In the genomic region with DNA sequence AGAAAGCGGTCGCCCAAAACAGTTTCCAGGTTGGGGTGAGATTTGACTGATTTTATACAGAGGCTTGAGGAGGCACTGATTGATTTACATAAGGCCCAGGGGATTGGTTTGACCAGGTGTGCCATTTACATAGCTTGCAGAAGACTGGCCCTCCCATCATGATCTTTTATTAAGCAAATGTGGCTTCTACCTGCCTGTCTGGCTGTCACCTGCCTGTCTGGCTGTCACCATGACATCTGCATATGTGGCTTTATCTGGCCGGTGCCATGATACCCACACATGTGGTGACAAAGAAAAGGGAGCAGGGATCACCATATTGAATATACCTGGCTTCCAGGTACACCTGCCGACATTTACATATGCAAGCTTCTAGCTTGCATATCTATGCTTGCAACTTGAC, we compare ENCODE assay signal across 1 cellular context.
TF ChIP-seq lines count a peak whose summit lies in the region.

No MANE protein-coding gene starts in this region.

TF ChIP-seq in H1, 55 proteins besides CTCF, POLR2A, EP300 and RAD21 (continued from another document):
- no peak for TF ChIP-seq KDM4A (IDR thresholded peaks at IDR 0.05; ENCODE audit: low read depth, low read length, severe bottlenecking)
- TF ChIP-seq CBX8 (IDR thresholded peaks at IDR 0.05; ENCODE audit: borderline replicate concordance, low read depth, low read length) = no peak
- TF ChIP-seq SIRT6 (IDR thresholded peaks at IDR 0.05; ENCODE audit: low read length) = no peak
- no peak for TF ChIP-seq SP4 (IDR thresholded peaks at IDR 0.05; ENCODE audit: low read length)
- TF ChIP-seq MAFK (IDR thresholded peaks at IDR 0.05; ENCODE audit: low read depth, low read length) = no peak
- TF ChIP-seq ATF2 (IDR thresholded peaks at IDR 0.05; ENCODE audit: low read length) = peak; percentile 44; the same call in 1 of the 2 replicates
- TF ChIP-seq, protein P1, sequence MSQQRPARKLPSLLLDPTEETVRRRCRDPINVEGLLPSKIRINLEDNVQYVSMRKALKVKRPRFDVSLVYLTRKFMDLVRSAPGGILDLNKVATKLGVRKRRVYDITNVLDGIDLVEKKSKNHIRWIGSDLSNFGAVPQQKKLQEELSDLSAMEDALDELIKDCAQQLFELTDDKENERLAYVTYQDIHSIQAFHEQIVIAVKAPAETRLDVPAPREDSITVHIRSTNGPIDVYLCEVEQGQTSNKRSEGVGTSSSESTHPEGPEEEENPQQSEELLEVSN (IDR thresholded peaks at IDR 0.05) = no peak
- no peak for TF ChIP-seq CEBPB (IDR thresholded peaks at IDR 0.05; ENCODE audit: low read depth, low read length)
- no peak for TF ChIP-seq ATF3 (IDR thresholded peaks at IDR 0.05; ENCODE audit: insufficient read depth, low read depth, low read length)
- no peak for TF ChIP-seq JUND (IDR thresholded peaks at IDR 0.05; ENCODE audit: low read length)
- no peak for TF ChIP-seq TAF1 (IDR thresholded peaks at IDR 0.05; ENCODE audit: low read depth, low read length)
- TF ChIP-seq SUZ12 (IDR thresholded peaks at IDR 0.05; ENCODE audit: low read length) = no peak
- no peak for TF ChIP-seq FOSL1 (IDR thresholded peaks at IDR 0.05; ENCODE audit: insufficient read depth, low read depth, low read length)
- no peak for TF ChIP-seq SIX5 (IDR thresholded peaks at IDR 0.05; ENCODE audit: low read depth, low read length)
- TF ChIP-seq EZH2 (IDR thresholded peaks at IDR 0.05; ENCODE audit: low read depth, low read length, severe bottlenecking) = no peak
- TF ChIP-seq TAF7 (optimal IDR thresholded peaks at IDR 0.05; ENCODE audit: borderline replicate concordance, low read depth, low read length) = no peak
- TF ChIP-seq HDAC6 (IDR thresholded peaks at IDR 0.05; ENCODE audit: low read depth, low read length) = no peak
- TF ChIP-seq, protein P2, sequence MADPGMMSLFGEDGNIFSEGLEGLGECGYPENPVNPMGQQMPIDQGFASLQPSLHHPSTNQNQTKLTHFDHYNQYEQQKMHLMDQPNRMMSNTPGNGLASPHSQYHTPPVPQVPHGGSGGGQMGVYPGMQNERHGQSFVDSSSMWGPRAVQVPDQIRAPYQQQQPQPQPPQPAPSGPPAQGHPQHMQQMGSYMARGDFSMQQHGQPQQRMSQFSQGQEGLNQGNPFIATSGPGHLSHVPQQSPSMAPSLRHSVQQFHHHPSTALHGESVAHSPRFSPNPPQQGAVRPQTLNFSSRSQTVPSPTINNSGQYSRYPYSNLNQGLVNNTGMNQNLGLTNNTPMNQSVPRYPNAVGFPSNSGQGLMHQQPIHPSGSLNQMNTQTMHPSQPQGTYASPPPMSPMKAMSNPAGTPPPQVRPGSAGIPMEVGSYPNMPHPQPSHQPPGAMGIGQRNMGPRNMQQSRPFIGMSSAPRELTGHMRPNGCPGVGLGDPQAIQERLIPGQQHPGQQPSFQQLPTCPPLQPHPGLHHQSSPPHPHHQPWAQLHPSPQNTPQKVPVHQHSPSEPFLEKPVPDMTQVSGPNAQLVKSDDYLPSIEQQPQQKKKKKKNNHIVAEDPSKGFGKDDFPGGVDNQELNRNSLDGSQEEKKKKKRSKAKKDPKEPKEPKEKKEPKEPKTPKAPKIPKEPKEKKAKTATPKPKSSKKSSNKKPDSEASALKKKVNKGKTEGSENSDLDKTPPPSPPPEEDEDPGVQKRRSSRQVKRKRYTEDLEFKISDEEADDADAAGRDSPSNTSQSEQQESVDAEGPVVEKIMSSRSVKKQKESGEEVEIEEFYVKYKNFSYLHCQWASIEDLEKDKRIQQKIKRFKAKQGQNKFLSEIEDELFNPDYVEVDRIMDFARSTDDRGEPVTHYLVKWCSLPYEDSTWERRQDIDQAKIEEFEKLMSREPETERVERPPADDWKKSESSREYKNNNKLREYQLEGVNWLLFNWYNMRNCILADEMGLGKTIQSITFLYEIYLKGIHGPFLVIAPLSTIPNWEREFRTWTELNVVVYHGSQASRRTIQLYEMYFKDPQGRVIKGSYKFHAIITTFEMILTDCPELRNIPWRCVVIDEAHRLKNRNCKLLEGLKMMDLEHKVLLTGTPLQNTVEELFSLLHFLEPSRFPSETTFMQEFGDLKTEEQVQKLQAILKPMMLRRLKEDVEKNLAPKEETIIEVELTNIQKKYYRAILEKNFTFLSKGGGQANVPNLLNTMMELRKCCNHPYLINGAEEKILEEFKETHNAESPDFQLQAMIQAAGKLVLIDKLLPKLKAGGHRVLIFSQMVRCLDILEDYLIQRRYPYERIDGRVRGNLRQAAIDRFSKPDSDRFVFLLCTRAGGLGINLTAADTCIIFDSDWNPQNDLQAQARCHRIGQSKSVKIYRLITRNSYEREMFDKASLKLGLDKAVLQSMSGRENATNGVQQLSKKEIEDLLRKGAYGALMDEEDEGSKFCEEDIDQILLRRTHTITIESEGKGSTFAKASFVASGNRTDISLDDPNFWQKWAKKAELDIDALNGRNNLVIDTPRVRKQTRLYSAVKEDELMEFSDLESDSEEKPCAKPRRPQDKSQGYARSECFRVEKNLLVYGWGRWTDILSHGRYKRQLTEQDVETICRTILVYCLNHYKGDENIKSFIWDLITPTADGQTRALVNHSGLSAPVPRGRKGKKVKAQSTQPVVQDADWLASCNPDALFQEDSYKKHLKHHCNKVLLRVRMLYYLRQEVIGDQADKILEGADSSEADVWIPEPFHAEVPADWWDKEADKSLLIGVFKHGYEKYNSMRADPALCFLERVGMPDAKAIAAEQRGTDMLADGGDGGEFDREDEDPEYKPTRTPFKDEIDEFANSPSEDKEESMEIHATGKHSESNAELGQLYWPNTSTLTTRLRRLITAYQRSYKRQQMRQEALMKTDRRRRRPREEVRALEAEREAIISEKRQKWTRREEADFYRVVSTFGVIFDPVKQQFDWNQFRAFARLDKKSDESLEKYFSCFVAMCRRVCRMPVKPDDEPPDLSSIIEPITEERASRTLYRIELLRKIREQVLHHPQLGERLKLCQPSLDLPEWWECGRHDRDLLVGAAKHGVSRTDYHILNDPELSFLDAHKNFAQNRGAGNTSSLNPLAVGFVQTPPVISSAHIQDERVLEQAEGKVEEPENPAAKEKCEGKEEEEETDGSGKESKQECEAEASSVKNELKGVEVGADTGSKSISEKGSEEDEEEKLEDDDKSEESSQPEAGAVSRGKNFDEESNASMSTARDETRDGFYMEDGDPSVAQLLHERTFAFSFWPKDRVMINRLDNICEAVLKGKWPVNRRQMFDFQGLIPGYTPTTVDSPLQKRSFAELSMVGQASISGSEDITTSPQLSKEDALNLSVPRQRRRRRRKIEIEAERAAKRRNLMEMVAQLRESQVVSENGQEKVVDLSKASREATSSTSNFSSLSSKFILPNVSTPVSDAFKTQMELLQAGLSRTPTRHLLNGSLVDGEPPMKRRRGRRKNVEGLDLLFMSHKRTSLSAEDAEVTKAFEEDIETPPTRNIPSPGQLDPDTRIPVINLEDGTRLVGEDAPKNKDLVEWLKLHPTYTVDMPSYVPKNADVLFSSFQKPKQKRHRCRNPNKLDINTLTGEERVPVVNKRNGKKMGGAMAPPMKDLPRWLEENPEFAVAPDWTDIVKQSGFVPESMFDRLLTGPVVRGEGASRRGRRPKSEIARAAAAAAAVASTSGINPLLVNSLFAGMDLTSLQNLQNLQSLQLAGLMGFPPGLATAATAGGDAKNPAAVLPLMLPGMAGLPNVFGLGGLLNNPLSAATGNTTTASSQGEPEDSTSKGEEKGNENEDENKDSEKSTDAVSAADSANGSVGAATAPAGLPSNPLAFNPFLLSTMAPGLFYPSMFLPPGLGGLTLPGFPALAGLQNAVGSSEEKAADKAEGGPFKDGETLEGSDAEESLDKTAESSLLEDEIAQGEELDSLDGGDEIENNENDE (IDR thresholded peaks at IDR 0.05; ENCODE audit: insufficient replicate concordance, low read length) = peak; percentile 13
- TF ChIP-seq CHD2 (IDR thresholded peaks at IDR 0.05; ENCODE audit: low read length) = 0 out of 2 replicates have a peak, but pooled peaks have one; percentile 33
- TF ChIP-seq USF2 (IDR thresholded peaks at IDR 0.05; ENCODE audit: low read length) = no peak
- no peak for TF ChIP-seq EGR1 (IDR thresholded peaks at IDR 0.05; ENCODE audit: borderline replicate concordance, low read depth, low read length)
- peak; percentile 33; the same call in 1 of the 2 replicates for TF ChIP-seq TBP (IDR thresholded peaks at IDR 0.05; ENCODE audit: low read depth, low read length)
- TF ChIP-seq JUN (IDR thresholded peaks at IDR 0.05; ENCODE audit: low read depth, low read length) = no peak
- no peak for TF ChIP-seq BCL11A (IDR thresholded peaks at IDR 0.05; ENCODE audit: low read depth in 2 of 2, low read length in 2 of 2)
- peak; percentile 84 for TF ChIP-seq YY1 (IDR thresholded peaks at IDR 0.05; ENCODE audit: low read depth, low read length)
- peak; percentile 62 for TF ChIP-seq NANOG (IDR thresholded peaks at IDR 0.05; ENCODE audit: insufficient read depth, low read depth, low read length, poor library complexity, severe bottlenecking)
- no peak for TF ChIP-seq RFX5 (IDR thresholded peaks at IDR 0.05; ENCODE audit: borderline replicate concordance, low read depth, low read length)
- no peak for TF ChIP-seq SRF (IDR thresholded peaks at IDR 0.05; ENCODE audit: low read depth, low read length)
- TF ChIP-seq SIN3A (conservative IDR thresholded peaks at IDR 0.05 in 1 of 2, IDR thresholded peaks at IDR 0.05 in 1 of 2; ENCODE audit: low read depth in 1 of 2, low read length in 2 of 2) = peak; percentile 97 to 99
- peak; percentile 90 for TF ChIP-seq TCF12 (IDR thresholded peaks at IDR 0.05; ENCODE audit: low read depth, low read length)
- no peak for TF ChIP-seq CHD1 (IDR thresholded peaks at IDR 0.05; ENCODE audit: low read depth, low read length)
- no peak for TF ChIP-seq RBBP5 (IDR thresholded peaks at IDR 0.05; ENCODE audit: borderline replicate concordance, low read depth, low read length)
- TF ChIP-seq POU5F1 (IDR thresholded peaks at IDR 0.05; ENCODE audit: low read depth, low read length) = no peak
- no peak for TF ChIP-seq GABPA (IDR thresholded peaks at IDR 0.05; ENCODE audit: borderline replicate concordance, insufficient read depth, low read length)
- TF ChIP-seq HDAC2 (IDR thresholded peaks at IDR 0.05; ENCODE audit: borderline replicate concordance in 1 of 2, low read depth in 2 of 2, low read length in 2 of 2) = 0 out of 4 replicates have a peak, but pooled peaks of 1 of the 2 experiments have one; percentile 36
- TF ChIP-seq RXRA (IDR thresholded peaks at IDR 0.05; ENCODE audit: insufficient read depth, low read depth, low read length) = no peak
- TF ChIP-seq KDM5A (IDR thresholded peaks at IDR 0.05; ENCODE audit: low read length) = no peak
- TF ChIP-seq CREB1 (IDR thresholded peaks at IDR 0.05) = no peak
- no peak for TF ChIP-seq BACH1 (IDR thresholded peaks at IDR 0.05; ENCODE audit: low read length)
- peak; percentile 86 for TF ChIP-seq CTBP2 (IDR thresholded peaks at IDR 0.05; ENCODE audit: borderline replicate concordance, insufficient read depth, insufficient read length, low read length)
- no peak for TF ChIP-seq ASH2L (IDR thresholded peaks at IDR 0.05; ENCODE audit: low read length)
- peak; percentile 61; the same call in 1 of the 2 replicates for TF ChIP-seq MAX (IDR thresholded peaks at IDR 0.05)
- TF ChIP-seq GTF2F1 (IDR thresholded peaks at IDR 0.05; ENCODE audit: borderline replicate concordance, low read depth, low read length) = no peak
- no peak; the same call in 1 of the 2 replicates for TF ChIP-seq KDM1A (IDR thresholded peaks at IDR 0.05; ENCODE audit: borderline replicate concordance, low read length)
- no peak for TF ChIP-seq BRCA1 (IDR thresholded peaks at IDR 0.05; ENCODE audit: low read depth, low read length)
TF ChIP-seq in H1: peak in this region for 13.
